ENCODE assay signal across 1 cellular context in genomic region chr16:61182416-61182815, GRCh38.
TF ChIP-seq lines count a peak whose summit lies in the region.

No MANE protein-coding gene starts in this region.

TF ChIP-seq in WTC11, 78 proteins besides CTCF, POLR2A, EP300 and RAD21 (continued from another document):
- TF ChIP-seq JAZF1 (CRISPR knock-in tag; IDR thresholded peaks at IDR 0.05) (no peak), ATF2 (CRISPR knock-in tag; IDR thresholded peaks at IDR 0.05; ENCODE audit: borderline replicate concordance, low read depth) (no peak), SP1 (CRISPR knock-in tag; conservative IDR thresholded peaks at IDR 0.05) (no peak), ELF4 (CRISPR knock-in tag; IDR thresholded peaks at IDR 0.05; ENCODE audit: low read depth) (no peak), ATF3 (CRISPR knock-in tag; conservative IDR thresholded peaks at IDR 0.05) (no peak), FOXJ3 (CRISPR knock-in tag; IDR thresholded peaks at IDR 0.05; ENCODE audit: borderline replicate concordance) (no peak), FOXP4 (CRISPR knock-in tag; IDR thresholded peaks at IDR 0.05) (no peak)
- TF ChIP-seq, protein P1, sequence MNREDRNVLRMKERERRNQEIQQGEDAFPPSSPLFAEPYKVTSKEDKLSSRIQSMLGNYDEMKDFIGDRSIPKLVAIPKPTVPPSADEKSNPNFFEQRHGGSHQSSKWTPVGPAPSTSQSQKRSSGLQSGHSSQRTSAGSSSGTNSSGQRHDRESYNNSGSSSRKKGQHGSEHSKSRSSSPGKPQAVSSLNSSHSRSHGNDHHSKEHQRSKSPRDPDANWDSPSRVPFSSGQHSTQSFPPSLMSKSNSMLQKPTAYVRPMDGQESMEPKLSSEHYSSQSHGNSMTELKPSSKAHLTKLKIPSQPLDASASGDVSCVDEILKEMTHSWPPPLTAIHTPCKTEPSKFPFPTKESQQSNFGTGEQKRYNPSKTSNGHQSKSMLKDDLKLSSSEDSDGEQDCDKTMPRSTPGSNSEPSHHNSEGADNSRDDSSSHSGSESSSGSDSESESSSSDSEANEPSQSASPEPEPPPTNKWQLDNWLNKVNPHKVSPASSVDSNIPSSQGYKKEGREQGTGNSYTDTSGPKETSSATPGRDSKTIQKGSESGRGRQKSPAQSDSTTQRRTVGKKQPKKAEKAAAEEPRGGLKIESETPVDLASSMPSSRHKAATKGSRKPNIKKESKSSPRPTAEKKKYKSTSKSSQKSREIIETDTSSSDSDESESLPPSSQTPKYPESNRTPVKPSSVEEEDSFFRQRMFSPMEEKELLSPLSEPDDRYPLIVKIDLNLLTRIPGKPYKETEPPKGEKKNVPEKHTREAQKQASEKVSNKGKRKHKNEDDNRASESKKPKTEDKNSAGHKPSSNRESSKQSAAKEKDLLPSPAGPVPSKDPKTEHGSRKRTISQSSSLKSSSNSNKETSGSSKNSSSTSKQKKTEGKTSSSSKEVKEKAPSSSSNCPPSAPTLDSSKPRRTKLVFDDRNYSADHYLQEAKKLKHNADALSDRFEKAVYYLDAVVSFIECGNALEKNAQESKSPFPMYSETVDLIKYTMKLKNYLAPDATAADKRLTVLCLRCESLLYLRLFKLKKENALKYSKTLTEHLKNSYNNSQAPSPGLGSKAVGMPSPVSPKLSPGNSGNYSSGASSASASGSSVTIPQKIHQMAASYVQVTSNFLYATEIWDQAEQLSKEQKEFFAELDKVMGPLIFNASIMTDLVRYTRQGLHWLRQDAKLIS (CRISPR knock-in tag; IDR thresholded peaks at IDR 0.05; ENCODE audit: borderline replicate concordance): no peak
- TF ChIP-seq, protein P2, sequence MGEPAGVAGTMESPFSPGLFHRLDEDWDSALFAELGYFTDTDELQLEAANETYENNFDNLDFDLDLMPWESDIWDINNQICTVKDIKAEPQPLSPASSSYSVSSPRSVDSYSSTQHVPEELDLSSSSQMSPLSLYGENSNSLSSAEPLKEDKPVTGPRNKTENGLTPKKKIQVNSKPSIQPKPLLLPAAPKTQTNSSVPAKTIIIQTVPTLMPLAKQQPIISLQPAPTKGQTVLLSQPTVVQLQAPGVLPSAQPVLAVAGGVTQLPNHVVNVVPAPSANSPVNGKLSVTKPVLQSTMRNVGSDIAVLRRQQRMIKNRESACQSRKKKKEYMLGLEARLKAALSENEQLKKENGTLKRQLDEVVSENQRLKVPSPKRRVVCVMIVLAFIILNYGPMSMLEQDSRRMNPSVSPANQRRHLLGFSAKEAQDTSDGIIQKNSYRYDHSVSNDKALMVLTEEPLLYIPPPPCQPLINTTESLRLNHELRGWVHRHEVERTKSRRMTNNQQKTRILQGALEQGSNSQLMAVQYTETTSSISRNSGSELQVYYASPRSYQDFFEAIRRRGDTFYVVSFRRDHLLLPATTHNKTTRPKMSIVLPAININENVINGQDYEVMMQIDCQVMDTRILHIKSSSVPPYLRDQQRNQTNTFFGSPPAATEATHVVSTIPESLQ (CRISPR knock-in tag; IDR thresholded peaks at IDR 0.05): no peak
- TF ChIP-seq, protein P3, sequence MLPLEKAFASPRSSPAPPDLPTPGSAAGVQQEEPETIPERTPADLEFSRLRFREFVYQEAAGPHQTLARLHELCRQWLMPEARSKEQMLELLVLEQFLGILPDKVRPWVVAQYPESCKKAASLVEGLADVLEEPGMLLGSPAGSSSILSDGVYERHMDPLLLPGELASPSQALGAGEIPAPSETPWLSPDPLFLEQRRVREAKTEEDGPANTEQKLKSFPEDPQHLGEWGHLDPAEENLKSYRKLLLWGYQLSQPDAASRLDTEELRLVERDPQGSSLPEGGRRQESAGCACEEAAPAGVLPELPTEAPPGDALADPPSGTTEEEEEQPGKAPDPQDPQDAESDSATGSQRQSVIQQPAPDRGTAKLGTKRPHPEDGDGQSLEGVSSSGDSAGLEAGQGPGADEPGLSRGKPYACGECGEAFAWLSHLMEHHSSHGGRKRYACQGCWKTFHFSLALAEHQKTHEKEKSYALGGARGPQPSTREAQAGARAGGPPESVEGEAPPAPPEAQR (CRISPR knock-in tag; IDR thresholded peaks at IDR 0.05): no peak
